In genomic region chrX:23667239-23668177, GRCh38 we compare ENCODE assay signal across 8 cellular contexts. TPM values are rescaled to one million over a fixed set of nuclear protein-coding genes. Genes with fewer than 3 reads are reported as not detected.
DNase-seq lines count a peak whose midpoint lies in the region; ATAC-seq lines count a peak whose summit lies in the region.

PRDX4 (plus strand) TSS chrX:23667493; CDS start chrX:23667571, 78 bp downstream.

- no peaks in the 10 kb centered on the region for H3K9me3 ChIP-seq in CD8-positive, alpha-beta memory T cell (ENCODE audit: low read length)
- H3K9me3 ChIP-seq in endocrine pancreas (ENCODE audit: control insufficient read depth, low read length): no peaks in the 10 kb centered on the region

- peaks cover 16 to 25% (median 17%) of the 10 kb centered on the region in 3 donors for H3K4me1 Mint-ChIP-seq in CD8-positive, alpha-beta memory T cell

- no peaks in the 10 kb centered on the region for H3K27me3 ChIP-seq in CD8-positive, alpha-beta memory T cell (ENCODE audit: insufficient read depth, low read length, poor library complexity, severe bottlenecking)
- H3K27me3 ChIP-seq in endocrine pancreas (ENCODE audit: control insufficient read depth, insufficient read depth, low read length): no peaks in the 10 kb centered on the region

- H3K9me3 Mint-ChIP-seq in CD8-positive, alpha-beta memory T cell: no peaks in the 10 kb centered on the region

- H3K27ac Mint-ChIP-seq in CD8-positive, alpha-beta memory T cell: peak within 1 kb of the TSS; percentile 57 to 95 (median 90)

- H3K4me3 Mint-ChIP-seq in CD8-positive, alpha-beta memory T cell: peak within 1 kb of the TSS; percentile 88 to 94 (median 91)

- peak; percentile 54 to 80 (median 64) for DNase-seq in CD8-positive, alpha-beta memory T cell
- DNase-seq in HS-27A (ENCODE audit: low read depth) (peak; percentile 39), NOMO-1 treated with DMSO at 0.1 percent for 48 hours (lab: John Stamatoyannopoulos, UW; ENCODE audit: unreplicated experiment) (peak; percentile 76), mesenteric fat pad (ENCODE audit: low spot score) (peak; percentile 96)
- DNase-seq in activated CD8-positive, alpha-beta memory T cell treated with anti-CD3 and anti-CD28 coated beads for 4 hours (ENCODE audit: low read depth in 2 of 2): peak; percentile 43 to 58
- peak; percentile 51 for DNase-seq in stimulated activated CD8-positive, alpha-beta memory T cell treated with anti-CD3 and anti-CD28 coated beads, Interleukin-15, amount 100 ng/mL, for 1 hour (ENCODE audit: low read depth)

- POLR2A ChIA-PET in CD8-positive, alpha-beta memory T cell (lab: Charles Lee): interaction anchor here (0.6 to 1.5 kb wide), 4 partner anchors 107 to 386 kb away, joined by 3 to 8 read pairs (median 5); partner anchors contain the start of gene SAT1

- H3K9ac ChIP-seq in endocrine pancreas (ENCODE audit: control insufficient read depth, insufficient read depth, low read length): peak within 1 kb of the TSS; percentile 60

- peaks cover 0 to 16% (median 2%) of the 10 kb centered on the region in 3 donors for H3K36me3 Mint-ChIP-seq in CD8-positive, alpha-beta memory T cell

- peak within 1 kb of the TSS; percentile 61 for H3K27ac ChIP-seq in CD8-positive, alpha-beta memory T cell (ENCODE audit: low read depth, low read length)

- peaks cover 7% of the 10 kb centered on the region for H3K4me1 ChIP-seq in CD8-positive, alpha-beta memory T cell (ENCODE audit: insufficient read depth, low read length)
- no peaks in the 10 kb centered on the region for H3K4me1 ChIP-seq in endocrine pancreas (ENCODE audit: control insufficient read depth, insufficient read depth, low read length)

- peak; percentile 46 for ATAC-seq in GM19467 (IDR thresholded peaks at IDR 0.05; ENCODE audit: unreplicated experiment)

- H3K27me3 Mint-ChIP-seq in CD8-positive, alpha-beta memory T cell: peaks cover 0 to 1% of the 10 kb centered on the region in 2 donors

- no peaks in the 10 kb centered on the region for H3K36me3 ChIP-seq in CD8-positive, alpha-beta memory T cell (ENCODE audit: insufficient read depth, low read length)
- H3K36me3 ChIP-seq in endocrine pancreas (ENCODE audit: control insufficient read depth, insufficient read depth, low read length): no peaks in the 10 kb centered on the region

- peak within 1 kb of the TSS; percentile 68 for H3K4me3 ChIP-seq in CD8-positive, alpha-beta memory T cell (ENCODE audit: low read length)
- H3K4me3 ChIP-seq in endocrine pancreas (ENCODE audit: control insufficient read depth, insufficient read depth, low read length): peak within 1 kb of the TSS; percentile 70

- CTCF ChIA-PET in CD8-positive, alpha-beta memory T cell (lab: Charles Lee): interaction anchor here (1.3 kb wide), 1 partner anchor 386 kb away, joined by 4 read pairs; no protein-coding TSS in a partner anchor

RNA-seq across cellular contexts. Expression of gene PRDX4, which starts in this region (rescaled TPM):
- total RNA-seq in CD8-positive, alpha-beta memory T cell: 10 to 100 TPM; 59.5 to 61.4 TPM
- polyA plus RNA-seq in CD8-positive, alpha-beta memory T cell: 46.7 TPM
- 84.8 TPM for total RNA-seq in mesenteric fat pad

Comparison
In these comparisons a context has a peak if more than half of its experiments do, and no peak if none do; other contexts are left out.
1. Peak in every context shown above with its lines: DNase-seq, ATAC-seq, H3K4me3 ChIP-seq and H3K27ac ChIP-seq.
2. DNase-seq: peak in every context shown above with its lines; median percentile 96 in mesenteric fat pad; 76 in NOMO-1 treated with DMSO at 0.1 percent for 48 hours; 64 in CD8-positive, alpha-beta memory T cell; 51 in stimulated activated CD8-positive, alpha-beta memory T cell treated with anti-CD3 and anti-CD28 coated beads, Interleukin-15, amount 100 ng/mL, for 1 hour; 50 in activated CD8-positive, alpha-beta memory T cell treated with anti-CD3 and anti-CD28 coated beads for 4 hours; 39 in HS-27A.